In genomic region chr6:167113935-167114910, GRCh38 we compare ENCODE assay signal across 9 cellular contexts. TPM values are rescaled to one million over a fixed set of nuclear protein-coding genes. Genes with fewer than 3 reads are reported as not detected.
A peak's percentile ranks its signal among the peaks of the same experiment; 100 is the strongest.
DNase-seq lines count a peak whose midpoint lies in the region; ATAC-seq and TF ChIP-seq lines count a peak whose summit lies in the region.
"Had no signal": no experiment of that assay in that cellular context is flagged by ENCODE, and none has a peak within 500 bp of the region (broad histone marks: within the 10 kb centered on the region; RNA-seq: fewer than 3 reads in every experiment).

No MANE protein-coding gene starts in this region.

- intact Hi-C loops in CD4-positive, alpha-beta T cell (cut with DNase I, micrococcal nuclease): loop anchor here in 1 of 2 experiments (5.0 kb wide), 2 partner anchors 62 to 117 kb away; partner anchors contain the start of gene CEP43
- intact Hi-C loops in left ventricle myocardium superior (cut with micrococcal nuclease): no loop called here

- H3K36me3 Mint-ChIP-seq in CD4-positive, alpha-beta T cell (ENCODE audit: low read depth): peaks cover 17% of the 10 kb centered on the region
- H3K36me3 Mint-ChIP-seq in activated naive CD8-positive, alpha-beta T cell treated with anti-CD3 and anti-CD28 coated beads, Interleukin-2, amount 50 U/mL, for 24 hours (ENCODE audit: low read depth): no peaks in the 10 kb centered on the region

- no peak for TF ChIP-seq CTCF in CD4-positive, alpha-beta T cell (IDR thresholded peaks at IDR 0.05)

- peak in 7 of 10 experiments; percentile 30 to 72 (median 45) for DNase-seq in CD4-positive, alpha-beta T cell
- DNase-seq in activated naive CD8-positive, alpha-beta T cell treated with anti-CD3 and anti-CD28 coated beads, Interleukin-2, amount 50 U/mL, for 24 hours: peak; percentile 45
- DNase-seq in HEK293T (ENCODE audit: extremely low spot score): no peak
- DNase-seq in HUDEP-2 (lab: John Stamatoyannopoulos, UW; ENCODE audit: unreplicated experiment in 76 of 76): no peak
- DNase-seq in NCI-H1694 (lab: John Stamatoyannopoulos, UW): no peak
- no peak for DNase-seq in left ventricle myocardium superior
- DNase-seq: EL had no signal

- H3K9me3 Mint-ChIP-seq in CD4-positive, alpha-beta T cell: no peaks in the 10 kb centered on the region
- H3K9me3 Mint-ChIP-seq in activated naive CD8-positive, alpha-beta T cell treated with anti-CD3 and anti-CD28 coated beads, Interleukin-2, amount 50 U/mL, for 24 hours: no peaks in the 10 kb centered on the region

- peaks cover 58% of the 10 kb centered on the region for H3K4me1 Mint-ChIP-seq in CD4-positive, alpha-beta T cell (ENCODE audit: low read depth)
- H3K4me1 Mint-ChIP-seq in activated naive CD8-positive, alpha-beta T cell treated with anti-CD3 and anti-CD28 coated beads, Interleukin-2, amount 50 U/mL, for 24 hours: peaks cover 64% of the 10 kb centered on the region

- no peaks in the 10 kb centered on the region for H3K27me3 ChIP-seq in CD4-positive, alpha-beta T cell (ENCODE audit: control insufficient read depth, insufficient read depth, low read length)

- ATAC-seq in CD4-positive, alpha-beta T cell (ENCODE audit: poor library complexity): peak; percentile 79
- ATAC-seq in GM19324 (IDR thresholded peaks at IDR 0.05; ENCODE audit: low FRiP score, unreplicated experiment) (peak; percentile 93), HG03159 (IDR thresholded peaks at IDR 0.05; ENCODE audit: unreplicated experiment) (peak; percentile 81), left ventricle myocardium superior (no peak)
- ATAC-seq in activated naive CD8-positive, alpha-beta T cell treated with anti-CD3 and anti-CD28 coated beads, Interleukin-2, amount 50 U/mL, for 24 hours: peak; percentile 51

- H3K27ac Mint-ChIP-seq in CD4-positive, alpha-beta T cell: peak overlapping the region; percentile 95
- peak overlapping the region; percentile 76 for H3K27ac Mint-ChIP-seq in activated naive CD8-positive, alpha-beta T cell treated with anti-CD3 and anti-CD28 coated beads, Interleukin-2, amount 50 U/mL, for 24 hours

- H3K4me3 Mint-ChIP-seq in CD4-positive, alpha-beta T cell: peak overlapping the region; percentile 97
- peak overlapping the region; percentile 32 for H3K4me3 Mint-ChIP-seq in activated naive CD8-positive, alpha-beta T cell treated with anti-CD3 and anti-CD28 coated beads, Interleukin-2, amount 50 U/mL, for 24 hours

- CTCF ChIA-PET in CD4-positive, alpha-beta T cell (lab: Charles Lee): interaction anchor here (1.2 kb wide), 3 partner anchors 8 to 115 kb away, joined by 3 to 4 read pairs (median 3); partner anchors contain the start of genes CCR6 and CEP43
- CTCF ChIA-PET in HEK293T (lab: Yijun Ruan, JAX): interaction anchor here (0.6 kb wide), 1 partner anchor 487 kb away, joined by 3 read pairs; no protein-coding TSS in a partner anchor

- H3K27me3 Mint-ChIP-seq in CD4-positive, alpha-beta T cell: no peaks in the 10 kb centered on the region
- H3K27me3 Mint-ChIP-seq in activated naive CD8-positive, alpha-beta T cell treated with anti-CD3 and anti-CD28 coated beads, Interleukin-2, amount 50 U/mL, for 24 hours: no peaks in the 10 kb centered on the region

- peak overlapping the region; percentile 58 for H3K27ac ChIP-seq in CD4-positive, alpha-beta T cell (ENCODE audit: low read depth, low read length)

- no peaks in the 10 kb centered on the region for H3K9me3 ChIP-seq in CD4-positive, alpha-beta T cell (ENCODE audit: control insufficient read depth, low read length)

- POLR2A ChIA-PET in CD4-positive, alpha-beta T cell (lab: Charles Lee): interaction anchor here (1.2 kb wide), 1 partner anchor 67 kb away, joined by 4 read pairs; no protein-coding TSS in a partner anchor
- POLR2A ChIA-PET in HEK293T (lab: Yijun Ruan, JAX): no interaction called here

TF ChIP-seq in HEK293T, 16 proteins besides CTCF, POLR2A, EP300 and RAD21:
- TF ChIP-seq SP1 (IDR thresholded peaks at IDR 0.05) (no peak), ELF4 (IDR thresholded peaks at IDR 0.05) (no peak), NFRKB (IDR thresholded peaks at IDR 0.05) (no peak), FOXA1 (IDR thresholded peaks at IDR 0.05) (no peak), FOXM1 (IDR thresholded peaks at IDR 0.05; ENCODE audit: borderline replicate concordance) (no peak), CTBP1 (IDR thresholded peaks at IDR 0.05; ENCODE audit: borderline replicate concordance) (no peak)

RNA-seq across cellular contexts. Expression of gene CCR6, which starts 8.7 kb away (rescaled TPM):
- 10 to 100 TPM; 13.6 to 15.9 TPM for total RNA-seq in CD4-positive, alpha-beta T cell
- total RNA-seq in left ventricle myocardium superior: not detected

RNA-seq across cellular contexts. Expression of gene GPR31, which starts 43.6 kb away (rescaled TPM):
- total RNA-seq in CD4-positive, alpha-beta T cell: not detected
- total RNA-seq in left ventricle myocardium superior: not detected

Comparison
In these comparisons a context has a peak if more than half of its experiments do, and no peak if none do; other contexts are left out.
1. DNase-seq: peak in CD4-positive, alpha-beta T cell (7 of 10) and activated naive CD8-positive, alpha-beta T cell treated with anti-CD3 and anti-CD28 coated beads, Interleukin-2, amount 50 U/mL, for 24 hours (single experiment); none in HEK293T (single experiment), HUDEP-2 (0 of 76), NCI-H1694 (single experiment) and left ventricle myocardium superior (single experiment).
2. RNA of gene CCR6, which starts 8.7 kb away (total RNA-seq): 13.6 to 15.9 TPM in CD4-positive, alpha-beta T cell; not detected in left ventricle myocardium superior (single experiment); every median in the first group is over 10 times any median in the second.